17 cellular contexts compared by ENCODE assay signal in the genomic region with DNA sequence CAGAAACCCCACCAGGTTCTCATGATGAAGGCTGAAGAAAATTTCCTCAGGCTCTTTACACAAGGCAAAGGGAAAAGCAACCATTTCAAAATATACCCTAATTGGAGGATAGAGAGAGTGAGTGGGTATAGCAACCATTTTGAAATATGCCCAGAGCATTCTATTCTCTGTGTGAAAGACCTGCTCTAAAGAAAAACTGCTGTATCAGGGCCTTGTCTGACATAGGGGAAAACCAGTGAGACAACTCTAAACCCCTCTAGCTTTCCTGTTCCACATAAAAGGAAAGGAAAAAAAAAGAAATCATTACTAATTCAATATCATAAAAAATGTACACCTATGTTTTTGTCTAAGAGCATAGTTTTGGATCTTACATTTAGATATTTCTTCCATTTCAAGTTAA. TPM values are rescaled to one million over a fixed set of nuclear protein-coding genes. Genes with fewer than 3 reads are reported as not detected.
DNase-seq lines count a peak whose midpoint lies in the region; ATAC-seq and TF ChIP-seq lines count a peak whose summit lies in the region.
"Had no signal": no experiment of that assay in that cellular context is flagged by ENCODE, and none has a peak within 500 bp of the region (broad histone marks: within the 10 kb centered on the region; RNA-seq: fewer than 3 reads in every experiment).

No MANE protein-coding gene starts in this region.

- no peaks in the 10 kb centered on the region for H3K27me3 ChIP-seq in prostate gland (replicated peaks; ENCODE audit: insufficient read depth)

- TF ChIP-seq POLR2A in prostate gland (IDR thresholded peaks at IDR 0.05) = no peak

- intact Hi-C loops in prostate gland (cut with DNase I) (no loop called here), Right ventricle myocardium superior (cut with DNase I) (no loop called here)

- ATAC-seq in GM18868 (IDR thresholded peaks at IDR 0.05; ENCODE audit: unreplicated experiment) (peak; percentile 89), HG02798 (IDR thresholded peaks at IDR 0.05; ENCODE audit: poor library complexity, unreplicated experiment) (peak; percentile 68), HG03432 (IDR thresholded peaks at IDR 0.05; ENCODE audit: unreplicated experiment) (peak; percentile 70), GM21423 (IDR thresholded peaks at IDR 0.05; ENCODE audit: unreplicated experiment) (no peak), Right ventricle myocardium superior (ENCODE audit: poor library complexity) (no peak)
- ATAC-seq: HCT116 had no signal

- H3K4me3 ChIP-seq in foreskin fibroblast (ENCODE audit: low read depth in 1 of 2, low read length in 2 of 2) (no peak overlapping the region), prostate gland (no peak overlapping the region)
- H3K4me3 ChIP-seq: GM23248 had no signal

- no peaks in the 10 kb centered on the region for H3K9me3 ChIP-seq in prostate gland

- TF ChIP-seq CTCF in foreskin fibroblast (IDR thresholded peaks at IDR 0.05; ENCODE audit: low read depth, low read length) (no peak), prostate gland (IDR thresholded peaks at IDR 0.05) (no peak)

- DNase-seq in foreskin fibroblast (no peak), prostate gland (ENCODE audit: low spot score) (no peak), Right ventricle myocardium superior (no peak)
- DNase-seq: C1 segment of cervical spinal cord; Calu3; CD4-positive, alpha-beta T cell; DMS 273 treated with DMSO at 0.1 percent for 48 hours; GM23248; KG1 had no signal

- no peak overlapping the region for H3K27ac ChIP-seq in prostate gland
- H3K27ac ChIP-seq: GM23248 had no signal

- no peaks in the 10 kb centered on the region for H3K36me3 ChIP-seq in prostate gland

- no peaks in the 10 kb centered on the region for H3K4me1 ChIP-seq in prostate gland (replicated peaks)

RNA-seq across cellular contexts. Expression of a gene that starts 42.3 kb away (rescaled TPM):
- total RNA-seq in prostate gland = 1 to 10 TPM in 1 of 2 donors, not detected in 1; 1.1 TPM
- total RNA-seq in Right ventricle myocardium superior = not detected
- total RNA-seq: B cell, Calu3, Daoy, GM23248, HT1080 had no signal

Comparison
In these comparisons a context has a peak if more than half of its experiments do, and no peak if none do; other contexts are left out.
1. ATAC-seq: peak in GM18868 (single experiment), HG02798 (single experiment) and HG03432 (single experiment); none in GM21423 (single experiment) and Right ventricle myocardium superior (single experiment).